8 cellular contexts compared by ENCODE assay signal in the genomic region with DNA sequence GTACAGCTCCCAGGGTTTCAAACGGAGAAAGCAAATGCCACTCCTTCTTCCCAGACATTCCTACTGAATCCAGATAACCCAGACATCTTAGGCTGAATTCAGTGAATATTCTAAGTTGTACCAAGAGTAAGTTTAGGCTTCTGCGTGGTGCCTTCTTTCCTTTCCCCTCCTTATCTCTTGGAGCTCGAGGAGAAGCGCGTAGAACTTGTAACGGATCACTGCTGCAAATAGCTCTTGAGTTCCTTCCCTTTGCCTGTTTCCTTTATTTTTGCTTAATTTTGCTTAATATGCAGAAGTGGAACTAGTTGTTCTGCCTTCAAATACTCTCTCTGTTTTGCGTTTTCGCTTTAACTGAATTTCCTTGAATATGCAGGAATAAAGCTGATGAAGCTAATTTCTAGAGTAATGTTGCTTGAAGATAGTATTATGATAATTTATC. TPM values are rescaled to one million over a fixed set of nuclear protein-coding genes. Genes with fewer than 3 reads are reported as not detected.
DNase-seq lines count a peak whose midpoint lies in the region; ATAC-seq and TF ChIP-seq lines count a peak whose summit lies in the region.

No MANE protein-coding gene starts in this region.

- peak overlapping the region; percentile 99 for H3K4me3 Mint-ChIP-seq in glutamatergic neuron (ENCODE audit: unreplicated experiment)

- H3K27me3 Mint-ChIP-seq in glutamatergic neuron (ENCODE audit: unreplicated experiment): peaks cover 2% of the 10 kb centered on the region

- H3K4me1 ChIP-seq in ACC112 (ENCODE audit: control insufficient read depth, insufficient read depth, low read length, unreplicated experiment): peaks cover 44% of the 10 kb centered on the region

- H3K36me3 Mint-ChIP-seq in glutamatergic neuron (ENCODE audit: unreplicated experiment): no peaks in the 10 kb centered on the region

- H3K4me1 Mint-ChIP-seq in glutamatergic neuron (ENCODE audit: low read depth, unreplicated experiment): peaks cover 20% of the 10 kb centered on the region

- H3K79me2 ChIP-seq in ACC112 (ENCODE audit: control insufficient read depth, insufficient read depth, low read length, unreplicated experiment): peaks cover 59% of the 10 kb centered on the region

- no peaks in the 10 kb centered on the region for H3K27me3 ChIP-seq in ACC112 (ENCODE audit: insufficient read depth, low read length)

- peak; percentile 22 for DNase-seq in HCEC 1CT
- no peak for DNase-seq in glutamatergic neuron
- no peak for DNase-seq in skeletal muscle cell (ENCODE audit: low read depth)
- DNase-seq in activated CD8-positive, alpha-beta memory T cell treated with anti-CD3 and anti-CD28 coated beads for 24 hours: no peak

- H3K27ac ChIP-seq in ACC112 (ENCODE audit: low read depth, low read length): peak overlapping the region; percentile 55; the same call in 1 of the 2 replicates

- H3K4me3 ChIP-seq in ACC112 (ENCODE audit: low read depth, low read length) (peak overlapping the region; percentile 79), WI38 (ENCODE audit: low read depth, low read length) (peak overlapping the region; percentile 81), skeletal muscle cell (ENCODE audit: low read depth, low read length) (peak overlapping the region; percentile 71)

- ATAC-seq in HG03175 (IDR thresholded peaks at IDR 0.05; ENCODE audit: unreplicated experiment) (no peak), GM18907 (IDR thresholded peaks at IDR 0.05; ENCODE audit: unreplicated experiment) (no peak)

- TF ChIP-seq CTCF in WI38 (IDR thresholded peaks at IDR 0.05; ENCODE audit: low read depth, low read length) (no peak), glutamatergic neuron (IDR thresholded peaks at IDR 0.05; ENCODE audit: partially characterized antibody, unreplicated experiment) (no peak)

- peak overlapping the region; percentile 87 for H3K27ac Mint-ChIP-seq in glutamatergic neuron (ENCODE audit: unreplicated experiment)

- H3K9me3 Mint-ChIP-seq in glutamatergic neuron (ENCODE audit: unreplicated experiment): peaks cover 10% of the 10 kb centered on the region

- H2AFZ ChIP-seq in ACC112 (ENCODE audit: low read length, unreplicated experiment): peak overlapping the region; percentile 88

- H3K36me3 ChIP-seq in ACC112 (ENCODE audit: insufficient read depth, low read length): no peaks in the 10 kb centered on the region

RNA-seq across cellular contexts. Expression of gene WDFY2, which starts 1.0 kb away (rescaled TPM):
- 43.0 TPM for total RNA-seq in glutamatergic neuron (ENCODE audit: unreplicated experiment)
